Comparison of ENCODE assay signal across 1 cellular context in genomic region chr1:11693917-11694316, GRCh38.
TF ChIP-seq lines count a peak whose summit lies in the region.

No MANE protein-coding gene starts in this region.

TF ChIP-seq in WTC11, 78 proteins besides CTCF, POLR2A, EP300 and RAD21:
- TF ChIP-seq USF1 (CRISPR knock-in tag; IDR thresholded peaks at IDR 0.05), result no peak
